8 cellular contexts compared by ENCODE assay signal in the genomic region with DNA sequence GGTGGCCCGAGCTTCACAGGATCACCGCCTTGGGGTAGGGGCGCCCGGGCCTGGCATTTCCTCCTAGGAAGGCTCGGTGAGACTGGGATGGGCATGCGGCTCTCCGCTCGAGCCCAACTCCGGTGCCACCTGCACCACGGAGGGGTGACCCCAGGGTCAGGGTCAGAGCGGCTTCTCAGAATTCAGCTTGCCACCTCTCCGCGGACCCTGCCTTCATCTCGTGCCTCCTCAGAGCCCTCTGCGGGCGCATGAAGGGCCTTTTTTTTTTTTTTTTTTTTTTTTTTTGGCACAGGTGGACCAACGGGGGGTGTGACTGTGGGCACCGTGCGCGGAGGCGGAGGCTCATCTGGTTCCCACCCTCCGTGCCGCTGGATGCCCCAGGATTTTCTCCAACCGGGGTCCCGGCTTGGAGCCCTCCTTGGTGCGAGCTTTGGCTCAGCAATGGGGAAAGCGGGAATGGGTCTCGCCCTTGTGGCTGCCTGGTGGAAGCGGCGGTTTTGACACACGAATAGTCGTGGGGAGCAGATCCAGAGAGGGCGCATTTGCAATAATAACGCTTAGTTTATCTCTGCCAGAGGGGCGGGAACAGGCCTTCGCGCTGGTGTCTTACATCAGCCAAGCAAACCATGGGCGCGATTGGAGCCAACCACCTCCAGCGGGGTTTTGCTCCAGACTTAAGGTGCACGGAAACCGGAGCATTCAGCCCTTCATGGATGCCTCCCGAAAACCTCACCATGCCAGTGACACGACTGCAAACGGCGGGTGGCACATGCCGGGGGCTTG. TPM values are rescaled to one million over a fixed set of nuclear protein-coding genes. Genes with fewer than 3 reads are reported as not detected.
DNase-seq lines count a peak whose midpoint lies in the region; ATAC-seq and TF ChIP-seq lines count a peak whose summit lies in the region.

No MANE protein-coding gene starts in this region.

- TF ChIP-seq CTCF in esophagus squamous epithelium (IDR thresholded peaks at IDR 0.05), result peak in 2 of 6 experiments; percentile 12 to 36

- peak in 1 of 4 donors; percentile 38 for TF ChIP-seq POLR2A in esophagus squamous epithelium (IDR thresholded peaks at IDR 0.05)

- H3K27me3 ChIP-seq in HUES6 (ENCODE audit: control insufficient read depth, insufficient read depth, low read length), result peaks cover 25% of the 10 kb centered on the region; the same call in 1 of the 2 replicates
- H3K27me3 ChIP-seq in esophagus squamous epithelium, result peaks cover 0 to 6% (median 0%) of the 10 kb centered on the region in 4 donors
- no peaks in the 10 kb centered on the region for H3K27me3 ChIP-seq in muscle layer of colon (ENCODE audit: control insufficient read depth in 1 of 2, insufficient read depth in 2 of 2, low read length in 2 of 2)
- H3K27me3 ChIP-seq in effector memory CD4-positive, alpha-beta T cell (replicated peaks; ENCODE audit: control insufficient read depth, insufficient read depth, low read length, poor library complexity, severe bottlenecking), result peaks cover 65% of the 10 kb centered on the region

- H3K9ac ChIP-seq in HUES6 (ENCODE audit: low read length), result peak overlapping the region; percentile 97
- H3K9ac ChIP-seq in SK-N-MC (ENCODE audit: insufficient read length), result peak overlapping the region; percentile 70
- H3K9ac ChIP-seq in muscle layer of colon (ENCODE audit: low read length), result peak overlapping the region; percentile 81

- H3K4me3 ChIP-seq in HUES6 (ENCODE audit: low read depth, low read length) (peak overlapping the region; percentile 76), SK-N-MC (peak overlapping the region; percentile 64), esophagus squamous epithelium (peak overlapping the region; percentile 80 to 97 (median 90)), muscle layer of colon (ENCODE audit: low read depth in 1 of 2, low read length in 2 of 2) (peak overlapping the region; percentile 90 to 93)
- H3K4me3 ChIP-seq in effector memory CD4-positive, alpha-beta T cell (ENCODE audit: insufficient read depth, low read depth, low read length, poor library complexity, severe bottlenecking), result no peak overlapping the region

- H3K27ac ChIP-seq in HUES6 (ENCODE audit: low read depth, low read length) (peak overlapping the region; percentile 81; the same call in 1 of the 2 replicates), SK-N-MC (peak overlapping the region; percentile 77), esophagus squamous epithelium (peak overlapping the region; percentile 97 to 100 (median 100)), muscle layer of colon (ENCODE audit: low read depth, low read length) (peak overlapping the region; percentile 99)
- no peak overlapping the region for H3K27ac ChIP-seq in effector memory CD4-positive, alpha-beta T cell (ENCODE audit: insufficient read depth, low read length, poor library complexity, severe bottlenecking)

- 2 to 6% methylated on average over 22 to 26 of the region's 47 CpGs for WGBS in esophagus squamous epithelium, 2 donors

- ATAC-seq in HG03280 (IDR thresholded peaks at IDR 0.05; ENCODE audit: unreplicated experiment), result no peak
- no peak for ATAC-seq in GM19395 (IDR thresholded peaks at IDR 0.05; ENCODE audit: unreplicated experiment)

- DNase-seq in CD1c-positive myeloid dendritic cell (ENCODE audit: extremely low spot score) (peak; percentile 42), SK-N-MC (ENCODE audit: low read depth, low spot score) (no peak), esophagus squamous epithelium (lab: John Stamatoyannopoulos, UW) (no peak)
- no peak for DNase-seq in effector memory CD4-positive, alpha-beta T cell

- H3K9me3 ChIP-seq in HUES6 (ENCODE audit: control insufficient read depth, insufficient read depth, low read depth, low read length) (peaks cover 5% of the 10 kb centered on the region), SK-N-MC (ENCODE audit: low read depth, low read length) (no peaks in the 10 kb centered on the region), esophagus squamous epithelium (no peaks in the 10 kb centered on the region), muscle layer of colon (ENCODE audit: low read length) (no peaks in the 10 kb centered on the region)
- no peaks in the 10 kb centered on the region for H3K9me3 ChIP-seq in effector memory CD4-positive, alpha-beta T cell (ENCODE audit: control insufficient read depth, low read length)

- H3K4me1 ChIP-seq in HUES6 (ENCODE audit: control insufficient read depth, insufficient read depth, low read length) (peaks cover 21% of the 10 kb centered on the region), esophagus squamous epithelium (peaks cover 10 to 46% (median 20%) of the 10 kb centered on the region in 3 donors), muscle layer of colon (ENCODE audit: insufficient read depth, low read length) (peaks cover 18% of the 10 kb centered on the region)
- peaks cover 57% of the 10 kb centered on the region for H3K4me1 ChIP-seq in effector memory CD4-positive, alpha-beta T cell (ENCODE audit: control insufficient read depth, insufficient read depth, low read length, poor library complexity, severe bottlenecking)

- H3K36me3 ChIP-seq in HUES6 (ENCODE audit: control insufficient read depth, insufficient read depth, low read length) (peaks cover 4% of the 10 kb centered on the region; the same call in 1 of the 2 replicates), SK-N-MC (ENCODE audit: insufficient read depth, low read length) (no peaks in the 10 kb centered on the region), esophagus squamous epithelium (peaks cover 0 to 15% (median 0%) of the 10 kb centered on the region in 3 donors), muscle layer of colon (ENCODE audit: insufficient read depth, low read length) (no peaks in the 10 kb centered on the region)
- no peaks in the 10 kb centered on the region for H3K36me3 ChIP-seq in effector memory CD4-positive, alpha-beta T cell (ENCODE audit: control insufficient read depth, insufficient read depth, low read length)

- intact Hi-C loops in esophagus squamous epithelium (cut with DNase I), result no loop called here

RNA-seq across cellular contexts. Expression of a gene that starts 5.0 kb away (rescaled TPM):
- 10 to 100 TPM; 17.9 to 75.5 (median 48.4) TPM for total RNA-seq in esophagus squamous epithelium
